8 cellular contexts compared by ENCODE assay signal in the genomic region with DNA sequence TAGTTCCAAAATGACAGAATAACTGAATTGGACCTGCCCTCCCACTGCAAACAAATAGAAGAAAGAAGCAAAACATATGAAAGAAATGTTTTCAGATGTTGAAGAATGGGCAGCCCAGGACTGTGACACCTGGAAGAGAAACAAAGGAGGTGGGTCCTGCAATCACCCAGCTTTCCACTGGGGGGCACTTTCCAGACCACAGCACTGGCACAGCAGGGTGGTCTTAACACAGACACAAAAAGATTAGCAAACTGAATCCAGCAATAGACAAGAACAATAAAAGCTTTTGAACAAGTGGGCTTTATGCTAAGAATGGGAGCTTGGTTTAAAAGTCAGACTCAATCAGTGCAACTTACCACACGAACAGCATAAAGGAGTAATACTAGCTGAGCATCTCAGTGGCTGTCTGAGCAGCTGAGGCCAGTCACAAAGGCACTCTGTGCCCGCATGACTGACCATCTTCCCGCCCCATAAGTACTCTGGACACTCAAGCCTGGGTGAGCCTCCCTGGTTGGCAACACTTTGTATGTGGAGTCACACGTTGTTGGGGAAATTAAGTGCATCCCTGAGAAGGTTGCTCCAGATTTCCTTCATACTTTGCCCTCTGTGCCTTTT. TPM values are rescaled to one million over a fixed set of nuclear protein-coding genes. Genes with fewer than 3 reads are reported as not detected.
DNase-seq lines count a peak whose midpoint lies in the region; ATAC-seq and TF ChIP-seq lines count a peak whose summit lies in the region.

No MANE protein-coding gene starts in this region.

- BruUV-seq in Panc1 (replicated peaks; lab: Mats Ljungman, UMichigan): no TSS peak

- H3K27ac Mint-ChIP-seq in CD4-positive, alpha-beta T cell: no peak overlapping the region

- H3K4me3 Mint-ChIP-seq in CD4-positive, alpha-beta T cell: no peak overlapping the region

- H3K79me2 ChIP-seq in hepatocyte: no peaks in the 10 kb centered on the region

- H3K4me1 ChIP-seq in Panc1 (ENCODE audit: control insufficient read depth, insufficient read depth, low read length) (no peaks in the 10 kb centered on the region), hepatocyte (ENCODE audit: insufficient read depth) (peaks cover 3% of the 10 kb centered on the region), left lung (no peaks in the 10 kb centered on the region)

- H4K20me1 ChIP-seq in hepatocyte (ENCODE audit: insufficient read depth, poor library complexity, severe bottlenecking): no peaks in the 10 kb centered on the region

- H3K27me3 Mint-ChIP-seq in CD4-positive, alpha-beta T cell: peaks cover 17% of the 10 kb centered on the region

- no peaks in the 10 kb centered on the region for H3K9me2 ChIP-seq in hepatocyte (replicated peaks; ENCODE audit: insufficient read depth)

- TF ChIP-seq CTCF in CD4-positive, alpha-beta T cell (IDR thresholded peaks at IDR 0.05): peak; percentile 31
- peak; percentile 27 for TF ChIP-seq CTCF in GM20000 (IDR thresholded peaks at IDR 0.05; ENCODE audit: extremely low read depth, missing control alignments)
- TF ChIP-seq CTCF in Panc1 (IDR thresholded peaks at IDR 0.05): peak; percentile 65
- TF ChIP-seq CTCF in hepatocyte (IDR thresholded peaks at IDR 0.05; ENCODE audit: poor library complexity): peak; percentile 46
- TF ChIP-seq CTCF in coronary artery (IDR thresholded peaks at IDR 0.05): no peak
- TF ChIP-seq CTCF in left lung (IDR thresholded peaks at IDR 0.05): peak in 1 of 2 donors; percentile 26

- no peak for DNase-seq in CD4-positive, alpha-beta T cell
- DNase-seq in GM20000 (ENCODE audit: low spot score) (peak; percentile 30), Panc1 (ENCODE audit: low read depth, low spot score) (no peak), hepatocyte (ENCODE audit: low spot score) (no peak), coronary artery (ENCODE audit: low spot score) (no peak), left lung (no peak), SKM-1 (lab: John Stamatoyannopoulos, UW; ENCODE audit: unreplicated experiment) (no peak)
- DNase-seq in stimulated activated CD4-positive, alpha-beta T cell treated with anti-CD3 and anti-CD28 coated beads, Interleukin-1b, Interleukin-23, amount 100 ng/mL, for 48 hours: no peak

- WGBS in hepatocyte (ENCODE audit: low lambda C conversion rate, missing lambda C conversion rate): 81% methylated on average over 4 of the region's 4 CpGs

- in situ Hi-C loops in Panc1 (cut with HindIII; ENCODE audit: low pct_unique_long_range_greater_than_20kb, low sequenced_read_pairs): no loop called here

- no peaks in the 10 kb centered on the region for H3K9me3 ChIP-seq in CD4-positive, alpha-beta T cell (ENCODE audit: control insufficient read depth, low read length)
- H3K9me3 ChIP-seq in Panc1 (ENCODE audit: control insufficient read depth, insufficient read depth, low read depth, low read length) (no peaks in the 10 kb centered on the region), hepatocyte (ENCODE audit: low read depth) (no peaks in the 10 kb centered on the region), left lung (no peaks in the 10 kb centered on the region)

- no peak overlapping the region for H3K4me2 ChIP-seq in hepatocyte

- no peak for ATAC-seq in CD4-positive, alpha-beta T cell (ENCODE audit: poor library complexity)
- ATAC-seq in Panc1: no peak
- no peak for ATAC-seq in left lung

- H3K4me3 ChIP-seq in Panc1 (ENCODE audit: low read depth in 2 of 2, low read length in 2 of 2) (no peak overlapping the region), hepatocyte (no peak overlapping the region), coronary artery (no peak overlapping the region), left lung (no peak overlapping the region)

- peaks cover 7% of the 10 kb centered on the region for H3K27me3 ChIP-seq in CD4-positive, alpha-beta T cell (ENCODE audit: control insufficient read depth, insufficient read depth, low read length)
- H3K27me3 ChIP-seq in Panc1 (ENCODE audit: control insufficient read depth, insufficient read depth, low read length) (no peaks in the 10 kb centered on the region), hepatocyte (no peaks in the 10 kb centered on the region), left lung (no peaks in the 10 kb centered on the region)

- intact Hi-C loops in CD4-positive, alpha-beta T cell (cut with DNase I, micrococcal nuclease): loop anchor here in 1 of 2 experiments (2.0 kb wide), 1 partner anchor 13 kb away; no protein-coding TSS in a partner anchor
- intact Hi-C loops in Panc1 (cut with micrococcal nuclease; ENCODE audit: unreplicated experiment) (no loop called here), left lung (cut with DNase I) (no loop called here)

- H3K36me3 ChIP-seq in Panc1 (ENCODE audit: control insufficient read depth, insufficient read depth, low read length) (no peaks in the 10 kb centered on the region), hepatocyte (replicated peaks; ENCODE audit: insufficient read depth, low read depth) (no peaks in the 10 kb centered on the region), left lung (no peaks in the 10 kb centered on the region)

- H3K9me3 Mint-ChIP-seq in CD4-positive, alpha-beta T cell: no peaks in the 10 kb centered on the region

- no peaks in the 10 kb centered on the region for H3K36me3 Mint-ChIP-seq in CD4-positive, alpha-beta T cell (ENCODE audit: low read depth)

- no peak overlapping the region for H2AFZ ChIP-seq in hepatocyte

- POLR2A ChIA-PET in CD4-positive, alpha-beta T cell (lab: Charles Lee): no interaction called here
- POLR2A ChIA-PET in Panc1 (lab: Charles Lee): no interaction called here

- H3K4me1 Mint-ChIP-seq in CD4-positive, alpha-beta T cell (ENCODE audit: low read depth): no peaks in the 10 kb centered on the region

- no peak overlapping the region for H3K27ac ChIP-seq in CD4-positive, alpha-beta T cell (ENCODE audit: low read depth, low read length)
- no peak overlapping the region for H3K27ac ChIP-seq in Panc1 (ENCODE audit: low read length)
- H3K27ac ChIP-seq in hepatocyte: no peak overlapping the region
- no peak overlapping the region for H3K27ac ChIP-seq in coronary artery
- H3K27ac ChIP-seq in left lung: no peak overlapping the region

- CTCF ChIA-PET in CD4-positive, alpha-beta T cell (lab: Charles Lee): interaction anchor here (0.6 to 1.2 kb wide), 4 partner anchors 12 to 47 kb away, joined by 3 to 4 read pairs (median 4); a partner anchor contains a TSS
- CTCF ChIA-PET in Panc1 (lab: Charles Lee): no interaction called here

RNA-seq across cellular contexts. Expression of a gene that starts 27.7 kb away (rescaled TPM):
- 1 to 10 TPM; 9.4 to 9.8 TPM for total RNA-seq in CD4-positive, alpha-beta T cell
- total RNA-seq in Panc1 (2021; ENCODE audit: unreplicated experiment) (36.0 TPM), hepatocyte (83.8 and 94.9 TPM in 2 replicates), left lung (10 to 100 TPM; 41.6 to 53.3 TPM)
- 25.5 TPM for polyA plus RNA-seq in Panc1 (2012; ENCODE audit: insufficient read length)
- 48.7 and 69.9 TPM in 2 replicates for polyA plus RNA-seq in hepatocyte

RNA-seq across cellular contexts. Expression of a gene that starts 27.8 kb away (rescaled TPM):
- total RNA-seq in CD4-positive, alpha-beta T cell: 10 to 100 TPM; 10.6 to 11.1 TPM
- total RNA-seq in Panc1 (2021; ENCODE audit: unreplicated experiment) (25.1 TPM), hepatocyte (21.8 and 36.2 TPM in 2 replicates), left lung (10 to 100 TPM; 15.8 to 21.2 TPM)
- polyA plus RNA-seq in Panc1 (2012; ENCODE audit: insufficient read length): 17.7 TPM
- polyA plus RNA-seq in hepatocyte: 20.3 and 39.2 TPM in 2 replicates

RNA-seq across cellular contexts. Expression of a gene that starts 46.8 kb away (rescaled TPM):
- total RNA-seq in CD4-positive, alpha-beta T cell: under 1 TPM; 0.81 to 0.91 TPM
- 3.1 TPM for total RNA-seq in Panc1 (2021; ENCODE audit: unreplicated experiment)
- polyA plus RNA-seq in Panc1 (2012; ENCODE audit: insufficient read length): 1.4 TPM
- total RNA-seq in hepatocyte: 1.6 and 1.8 TPM in 2 replicates
- 0.28 and 0.86 TPM in 2 replicates for polyA plus RNA-seq in hepatocyte
- 1 to 10 TPM; 1.7 to 2.6 TPM for total RNA-seq in left lung
